In the genomic region with DNA sequence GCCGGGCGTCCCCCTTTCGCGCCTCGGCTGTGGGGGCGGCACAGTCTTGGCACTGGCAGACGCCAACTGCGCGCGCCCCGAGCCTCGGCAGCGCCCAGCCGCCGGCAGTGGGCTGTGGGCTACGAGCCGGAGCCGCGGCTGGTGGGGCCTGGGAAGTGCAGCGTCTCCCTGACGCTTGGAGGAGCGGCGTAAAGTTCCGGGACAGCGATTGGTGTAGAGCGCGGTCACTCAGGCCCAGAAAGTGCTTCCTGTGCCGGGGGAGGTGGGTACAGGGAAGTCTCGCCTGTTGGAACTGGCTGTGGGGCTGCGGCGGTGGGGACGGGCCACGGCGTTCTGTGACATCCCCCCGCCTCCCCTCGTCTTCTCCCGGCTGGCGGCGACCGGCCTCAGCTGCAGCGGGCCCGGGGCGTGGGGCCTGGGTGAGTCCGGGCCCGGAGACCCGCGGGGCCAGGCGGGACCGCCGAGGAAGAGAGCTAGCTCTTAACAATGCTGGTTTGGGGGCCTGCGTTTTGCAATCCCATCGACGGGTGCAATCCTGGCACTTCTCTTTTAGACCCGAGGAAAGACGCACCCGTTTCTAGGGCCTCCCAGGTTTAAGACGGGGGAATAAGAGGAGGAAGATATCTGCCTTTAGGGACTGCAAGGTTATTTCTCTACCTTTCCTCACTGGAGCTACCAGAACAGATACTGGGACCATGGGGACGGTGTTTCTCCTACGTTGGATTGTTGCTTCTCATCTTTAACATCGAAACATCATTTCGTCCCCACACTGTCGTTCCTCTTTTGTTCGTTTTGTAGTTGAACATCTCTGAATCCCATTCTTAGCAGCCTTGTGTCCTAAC, we compare ENCODE assay signal across 8 cellular contexts. TPM values are rescaled to one million over a fixed set of nuclear protein-coding genes. Genes with fewer than 3 reads are reported as not detected.
DNase-seq lines count a peak whose midpoint lies in the region; ATAC-seq, FAIRE-seq and TF ChIP-seq lines count a peak whose summit lies in the region.

A gene (minus strand): TSS at position 157 of the 842 bp plus-strand sequence. CDS start 233 bp downstream, outside the sequence.
A gene (plus strand): TSS at position 265 of the 842 bp plus-strand sequence. CDS start 4,575 bp downstream, outside the sequence.

- peaks cover 0 to 32% (median 0%) of the 10 kb centered on the region in 9 donors for H3K36me3 ChIP-seq in heart right ventricle
- H3K36me3 ChIP-seq in upper lobe of right lung: peaks cover 9% of the 10 kb centered on the region

- no peaks in the 10 kb centered on the region for H3K9me3 ChIP-seq in heart right ventricle
- H3K9me3 ChIP-seq in upper lobe of right lung: no peaks in the 10 kb centered on the region

- WGBS in heart right ventricle, 2 donors: 0 to 1% methylated on average over 52 to 57 of the region's 63 CpGs

- TF ChIP-seq CTCF in heart right ventricle (IDR thresholded peaks at IDR 0.05): peak in 5 of 9 donors; percentile 12 to 47 (median 35)
- TF ChIP-seq CTCF in upper lobe of right lung (IDR thresholded peaks at IDR 0.05): peak; percentile 47

- intact Hi-C loops in heart right ventricle (cut with DNase I): loop anchor here in 8 of 10 donors (2.0 to 10.0 kb wide), 4 partner anchors 154 to 184 kb away; a partner anchor contains a TSS
- intact Hi-C loops in posterior vena cava (cut with DNase I): loop anchor here in 1 of 2 donors (5.0 kb wide), 1 partner anchor 157 kb away; no protein-coding TSS in a partner anchor
- intact Hi-C loops in upper lobe of right lung (cut with DNase I): no loop called here

- H3K4me3 ChIP-seq in heart right ventricle (peak within 1 kb of the TSS; percentile 42 to 98 (median 82)), upper lobe of right lung (peak within 1 kb of the TSS; percentile 90)

- H3K27ac ChIP-seq in heart right ventricle: peak within 1 kb of the TSS; percentile 52 to 98 (median 88)
- H3K27ac ChIP-seq in upper lobe of right lung: peak within 1 kb of the TSS; percentile 93

- ATAC-seq in HG02852 (IDR thresholded peaks at IDR 0.05; ENCODE audit: unreplicated experiment): peak; percentile 99
- ATAC-seq in heart right ventricle: peak; percentile 100
- peak; percentile 100 for ATAC-seq in upper lobe of right lung

- TF ChIP-seq POLR2A in GM12892 (IDR thresholded peaks at IDR 0.05; ENCODE audit: low read depth, low read length): peak; percentile 52; the same call in 1 of the 2 replicates

- no peaks in the 10 kb centered on the region for H3K27me3 ChIP-seq in heart right ventricle
- H3K27me3 ChIP-seq in upper lobe of right lung: no peaks in the 10 kb centered on the region

- DNase-seq in GM12892 (ENCODE audit: insufficient read length): peak; percentile 94
- peak; percentile 98 for DNase-seq in NCI-H146 (lab: John Stamatoyannopoulos, UW)
- peak; percentile 91 to 97 (median 93) for DNase-seq in T-helper 1 cell
- peak; percentile 99 for DNase-seq in amniotic epithelial cell (ENCODE audit: low read depth)
- DNase-seq in heart right ventricle: peak; percentile 98 to 99
- DNase-seq in posterior vena cava (ENCODE audit: low spot score): peak; percentile 100
- peak; percentile 99 for DNase-seq in upper lobe of right lung

- H3K4me1 ChIP-seq in heart right ventricle (peaks cover 3 to 33% (median 22%) of the 10 kb centered on the region in 9 donors), upper lobe of right lung (peaks cover 21% of the 10 kb centered on the region)

- FAIRE-seq in GM12892 (lab: Jason Lieb, UNC): peak; percentile 93

RNA-seq across cellular contexts. Expression of the first gene that starts in this region (rescaled TPM):
- 19.4 TPM for polyA plus RNA-seq in GM12892 (2012; ENCODE audit: missing spikeins)
- 10 to 100 TPM; 13.7 to 17.8 (median 15.2) TPM for total RNA-seq in heart right ventricle
- polyA plus RNA-seq in heart right ventricle: 10 to 100 TPM in 1 of 2 donors, 1 to 10 TPM in 1; 6.9 to 12.9 TPM
- 10 to 100 TPM; 16.8 to 18.2 TPM for total RNA-seq in posterior vena cava
- total RNA-seq in upper lobe of right lung: 15.7 TPM

RNA-seq across cellular contexts. Expression of the second gene that starts in this region (rescaled TPM):
- 20.8 TPM for polyA plus RNA-seq in GM12892 (2012; ENCODE audit: missing spikeins)
- total RNA-seq in heart right ventricle (10 to 100 TPM; 15.3 to 24.1 (median 19.6) TPM), posterior vena cava (10 to 100 TPM; 35.1 to 36.7 TPM), upper lobe of right lung (31.7 TPM)
- 10 to 100 TPM in 1 of 2 donors, 1 to 10 TPM in 1; 8.0 to 17.3 TPM for polyA plus RNA-seq in heart right ventricle

Comparison
In these comparisons a context has a peak if more than half of its experiments do, and no peak if none do; other contexts are left out.
1. Peak in every context shown above with its lines: DNase-seq, ATAC-seq, H3K4me3 ChIP-seq and H3K27ac ChIP-seq.